ENCODE assay signal across 8 cellular contexts in genomic region chr3:197664423-197665141, GRCh38.
DNase-seq lines count a peak whose midpoint lies in the region; ATAC-seq and TF ChIP-seq lines count a peak whose summit lies in the region.
"Not testable (repeated sequence)": the region's sequence is repeated elsewhere in the genome, so short reads cannot be mapped to it uniquely, and the experiment has no call there.

No MANE protein-coding gene starts in this region.

- H3K27me3 ChIP-seq in BE2C; lower lobe of right lung (ENCODE audit: low read depth): not testable (repeated sequence)

- TF ChIP-seq RAD21 in Ishikawa (IDR thresholded peaks at IDR 0.05; ENCODE audit: low read depth) = not testable (repeated sequence)

- not testable (repeated sequence) for H3K36me3 Mint-ChIP-seq in activated CD8-positive, alpha-beta memory T cell treated with anti-CD3 and anti-CD28 coated beads, Interleukin-2, amount 10 ng/mL, durations not matched to agents 7 days and 5 days

- intact Hi-C loops in lower lobe of right lung (cut with DNase I) = not testable (repeated sequence)

- not testable (repeated sequence) for H3K36me3 ChIP-seq in BE2C, lower lobe of right lung

- not testable (repeated sequence) for H3K9me3 ChIP-seq in BE2C, lower lobe of right lung

- not testable (repeated sequence) for H3K4me1 Mint-ChIP-seq in activated CD8-positive, alpha-beta memory T cell treated with anti-CD3 and anti-CD28 coated beads, Interleukin-2, amount 10 ng/mL, durations not matched to agents 7 days and 5 days

- H3K9me3 Mint-ChIP-seq in activated CD8-positive, alpha-beta memory T cell treated with anti-CD3 and anti-CD28 coated beads, Interleukin-2, amount 10 ng/mL, durations not matched to agents 7 days and 5 days (ENCODE audit: low read depth) = not testable (repeated sequence)

- not testable (repeated sequence) for DNase-seq in BE2C; coronary artery (ENCODE audit: low spot score); lower lobe of right lung
- DNase-seq in activated CD8-positive, alpha-beta memory T cell treated with anti-CD3 and anti-CD28 coated beads, Interleukin-2, amount 10 ng/mL, durations not matched to agents 7 days and 5 days = peak; percentile 52
- peak; percentile 35 to 39 for DNase-seq in stimulated activated CD4-positive, alpha-beta T cell treated with anti-CD3 and anti-CD28 coated beads, Interleukin-2, amount 100 ng/mL, for 24 hours

- peak overlapping the region; percentile 39 for H3K4me3 ChIP-seq in BE2C (ENCODE audit: low read depth, low read length)
- H3K4me3 ChIP-seq in coronary artery = peak overlapping the region; percentile 66
- H3K4me3 ChIP-seq in lower lobe of right lung = peak overlapping the region; percentile 40

- not testable (repeated sequence) for H3K27ac ChIP-seq in coronary artery, lower lobe of right lung

- peak overlapping the region; percentile 50 for H3K4me3 Mint-ChIP-seq in activated CD8-positive, alpha-beta memory T cell treated with anti-CD3 and anti-CD28 coated beads, Interleukin-2, amount 10 ng/mL, durations not matched to agents 7 days and 5 days

- not testable (repeated sequence) for H3K27me3 Mint-ChIP-seq in activated CD8-positive, alpha-beta memory T cell treated with anti-CD3 and anti-CD28 coated beads, Interleukin-2, amount 10 ng/mL, durations not matched to agents 7 days and 5 days

- H3K4me1 ChIP-seq in BE2C, lower lobe of right lung: not testable (repeated sequence)

- not testable (repeated sequence) for TF ChIP-seq CTCF in BE2C (IDR thresholded peaks at IDR 0.05; ENCODE audit: low read depth, low read length); coronary artery (IDR thresholded peaks at IDR 0.05); lower lobe of right lung (IDR thresholded peaks at IDR 0.05)

- not testable (repeated sequence) for H3K27ac Mint-ChIP-seq in activated CD8-positive, alpha-beta memory T cell treated with anti-CD3 and anti-CD28 coated beads, Interleukin-2, amount 10 ng/mL, durations not matched to agents 7 days and 5 days

- CTCF ChIA-PET in activated CD8-positive, alpha-beta memory T cell treated with anti-CD3 and anti-CD28 coated beads, Interleukin-2, amount 10 ng/mL, durations not matched to agents 7 days and 5 days (lab: Charles Lee) = not testable (repeated sequence)

- ATAC-seq in GM19351 (IDR thresholded peaks at IDR 0.05; ENCODE audit: unreplicated experiment) (peak; percentile 48), HG02852 (IDR thresholded peaks at IDR 0.05; ENCODE audit: unreplicated experiment) (peak; percentile 55), lower lobe of right lung (peak; percentile 56 to 69)
- peak; percentile 71 for ATAC-seq in activated CD8-positive, alpha-beta memory T cell treated with anti-CD3 and anti-CD28 coated beads, Interleukin-2, amount 10 ng/mL, durations not matched to agents 7 days and 5 days

- TF ChIP-seq EP300 in Ishikawa (IDR thresholded peaks at IDR 0.05; ENCODE audit: borderline replicate concordance) = not testable (repeated sequence)

TF ChIP-seq in Ishikawa, 13 proteins besides CTCF, POLR2A, EP300 and RAD21:
- peak; percentile 60; the same call in 1 of the 2 replicates for TF ChIP-seq MAX (IDR thresholded peaks at IDR 0.05)
TF ChIP-seq in Ishikawa: peak in this region for 1; not testable (repeated sequence) for 12.
